15 cellular contexts compared by ENCODE assay signal in the genomic region with DNA sequence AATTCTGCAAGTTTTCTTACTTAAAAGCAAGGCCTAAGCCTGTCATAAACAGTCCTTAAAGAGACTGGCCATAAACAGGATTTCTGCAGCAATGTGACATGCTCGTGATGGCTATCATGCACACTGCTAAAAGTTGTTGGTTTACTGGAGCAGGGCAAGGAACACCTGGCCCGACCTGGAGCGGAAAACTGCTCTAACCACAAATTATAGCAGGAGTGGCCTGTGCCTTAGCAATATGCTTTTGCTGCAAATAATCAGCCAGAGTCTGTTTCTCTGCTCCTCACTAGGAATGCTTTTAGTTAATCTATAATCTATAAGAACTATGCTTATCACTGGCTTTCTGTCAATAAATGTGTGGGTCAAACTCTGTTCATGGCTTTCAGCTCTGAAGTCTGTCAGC.
DNase-seq lines count a peak whose midpoint lies in the region; ATAC-seq, FAIRE-seq and TF ChIP-seq lines count a peak whose summit lies in the region.
"Had no signal": no experiment of that assay in that cellular context is flagged by ENCODE, and none has a peak within 500 bp of the region (broad histone marks: within the 10 kb centered on the region; RNA-seq: fewer than 3 reads in every experiment).

No MANE protein-coding gene starts in this region.

- TF ChIP-seq CTCF in DND-41 (IDR thresholded peaks at IDR 0.05; ENCODE audit: borderline replicate concordance, extremely low read depth, low read length, poor library complexity, severe bottlenecking) (no peak), Loucy (conservative IDR thresholded peaks at IDR 0.05; ENCODE audit: low read length) (no peak), GM10266 (IDR thresholded peaks at IDR 0.05; ENCODE audit: control insufficient read depth, insufficient read depth, low read depth, missing control alignments) (no peak)

- H3K27me3 ChIP-seq in DND-41 (ENCODE audit: insufficient read depth, low read length, poor library complexity) (no peaks in the 10 kb centered on the region), Loucy (ENCODE audit: insufficient read depth, low read length, poor library complexity, severe bottlenecking) (no peaks in the 10 kb centered on the region), small intestine (ENCODE audit: control insufficient read depth in 2 of 2, insufficient read depth in 2 of 2, low read length in 2 of 2) (no peaks in the 10 kb centered on the region)

- H4K20me1 ChIP-seq in DND-41 (ENCODE audit: insufficient read depth, low read length) (no peaks in the 10 kb centered on the region), Loucy (ENCODE audit: insufficient read depth, low read length, poor library complexity, severe bottlenecking) (no peaks in the 10 kb centered on the region)

- no peak overlapping the region for H3K4me3 Mint-ChIP-seq in T-helper 2 cell treated with Interferon-gamma antibody and Interleukin-4, amounts not matched to agents 5 μg/mL and 100 μg/mL, for 36 hours
- H3K4me3 Mint-ChIP-seq: CD4-positive, CD25-positive, alpha-beta regulatory T cell had no signal

- H3K36me3 Mint-ChIP-seq in T-helper 2 cell treated with Interferon-gamma antibody and Interleukin-4, amounts not matched to agents 5 μg/mL and 100 μg/mL, for 36 hours (ENCODE audit: low read depth) = no peaks in the 10 kb centered on the region
- H3K36me3 Mint-ChIP-seq: CD4-positive, CD25-positive, alpha-beta regulatory T cell had no signal

- DNase-seq in DND-41 (peak; percentile 81), islet precursor cell (peak; percentile 52), small intestine (peak; percentile 85), GM10266 (ENCODE audit: extremely low spot score) (no peak)
- no peak for DNase-seq in T-helper 2 cell treated with Interferon-gamma antibody and Interleukin-4, amounts not matched to agents 5 μg/mL and 100 μg/mL, for 36 hours (ENCODE audit: low spot score)
- no peak for DNase-seq in stimulated activated CD4-positive, alpha-beta T cell treated with anti-CD3 and anti-CD28 coated beads, Interleukin-4, amount 100 ng/mL, for 24 hours
- DNase-seq: CD4-positive, CD25-positive, alpha-beta regulatory T cell; H7; MV-4-11; NCI-H1436 treated with DMSO at 0.1 percent for 48 hours; NCI-H446 treated with DMSO at 0.1 percent for 48 hours; NCI-H82; SHP77 treated with DMSO at 0.1 percent for 48 hours had no signal

- peaks cover 59% of the 10 kb centered on the region for H3K4me1 ChIP-seq in DND-41 (ENCODE audit: insufficient read depth, low read length)
- H3K4me1 ChIP-seq in Loucy (ENCODE audit: insufficient read depth, low read length, poor library complexity, severe bottlenecking) = peaks cover 43% of the 10 kb centered on the region
- H3K4me1 ChIP-seq in small intestine (ENCODE audit: control insufficient read depth in 2 of 2, insufficient read depth in 1 of 2, low read depth in 1 of 2, low read length in 1 of 2) = peaks cover 0 to 2% of the 10 kb centered on the region in 2 donors

- H3K9me3 ChIP-seq in DND-41 (ENCODE audit: insufficient read depth, low read length, severe bottlenecking) = no peaks in the 10 kb centered on the region
- no peaks in the 10 kb centered on the region for H3K9me3 ChIP-seq in Loucy (ENCODE audit: insufficient read depth, low read depth, low read length)
- peaks cover under 1% of the 10 kb centered on the region for H3K9me3 ChIP-seq in small intestine (ENCODE audit: control insufficient read depth, low read depth)

- H3K4me2 ChIP-seq in DND-41 (ENCODE audit: insufficient read depth, low read length) = peak overlapping the region; percentile 37
- H3K4me2 ChIP-seq in Loucy (ENCODE audit: low read depth, low read length, poor library complexity, severe bottlenecking) = peak overlapping the region; percentile 54

- H2AFZ ChIP-seq in DND-41 (ENCODE audit: low read depth, low read length) = peak overlapping the region; percentile 22; the same call in 1 of the 2 replicates
- no peak overlapping the region for H2AFZ ChIP-seq in Loucy (ENCODE audit: low read length)

- H3K79me2 ChIP-seq in DND-41 (ENCODE audit: insufficient read depth, low read length) (no peaks in the 10 kb centered on the region), Loucy (ENCODE audit: insufficient read depth, low read length) (no peaks in the 10 kb centered on the region)

- H3K4me3 ChIP-seq in DND-41 (ENCODE audit: low read depth in 1 of 2, low read length in 2 of 2) (peak overlapping the region in 1 of 2 experiments; percentile 2; a peak in 1 of 4 replicates), Loucy (ENCODE audit: low read length, poor library complexity, severe bottlenecking) (peak overlapping the region; percentile 34), small intestine (ENCODE audit: low read depth in 1 of 2, low read length in 2 of 2) (no peak overlapping the region)

- no peaks in the 10 kb centered on the region for H3K4me1 Mint-ChIP-seq in T-helper 2 cell treated with Interferon-gamma antibody and Interleukin-4, amounts not matched to agents 5 μg/mL and 100 μg/mL, for 36 hours (ENCODE audit: low read depth)
- H3K4me1 Mint-ChIP-seq: CD4-positive, CD25-positive, alpha-beta regulatory T cell had no signal

- peak; percentile 86 for ATAC-seq in DND-41 (ENCODE audit: insufficient read depth, low read depth)
- ATAC-seq: Panc1 had no signal

- 18 to 55% (median 20%) methylated on average over 3 of the region's 3 CpGs for WGBS in small intestine, 3 donors

- H3K27ac Mint-ChIP-seq in T-helper 2 cell treated with Interferon-gamma antibody and Interleukin-4, amounts not matched to agents 5 μg/mL and 100 μg/mL, for 36 hours = no peak overlapping the region
- H3K27ac Mint-ChIP-seq: CD4-positive, CD25-positive, alpha-beta regulatory T cell had no signal

- H3K27ac ChIP-seq in DND-41 (ENCODE audit: low read length) (peak overlapping the region; percentile 81), small intestine (ENCODE audit: low read depth in 1 of 2, low read length in 1 of 2) (no peak overlapping the region)

- H3K9me2 ChIP-seq in Loucy (replicated peaks; ENCODE audit: low read depth, low read length) = no peaks in the 10 kb centered on the region

- H3K9me3 Mint-ChIP-seq in T-helper 2 cell treated with Interferon-gamma antibody and Interleukin-4, amounts not matched to agents 5 μg/mL and 100 μg/mL, for 36 hours = no peaks in the 10 kb centered on the region

- H3K27me3 Mint-ChIP-seq in T-helper 2 cell treated with Interferon-gamma antibody and Interleukin-4, amounts not matched to agents 5 μg/mL and 100 μg/mL, for 36 hours (ENCODE audit: low read depth) = peaks cover 19% of the 10 kb centered on the region
- H3K27me3 Mint-ChIP-seq: CD4-positive, CD25-positive, alpha-beta regulatory T cell had no signal

- H3K9ac ChIP-seq in DND-41 (ENCODE audit: low read depth, low read length) = peak overlapping the region; percentile 46
- peak overlapping the region; percentile 30 for H3K9ac ChIP-seq in Loucy (ENCODE audit: low read depth, low read length, poor library complexity, severe bottlenecking)

- FAIRE-seq in small intestine (lab: Jason Lieb, UNC) = no peak

- H3K36me3 ChIP-seq in DND-41 (ENCODE audit: insufficient read depth, low read length) (no peaks in the 10 kb centered on the region), Loucy (ENCODE audit: insufficient read depth, low read length) (no peaks in the 10 kb centered on the region), small intestine (ENCODE audit: control insufficient read depth in 2 of 2, insufficient read depth in 2 of 2, low read length in 2 of 2) (no peaks in the 10 kb centered on the region)

- H3F3A ChIP-seq in Loucy (ENCODE audit: low read depth) = no peaks in the 10 kb centered on the region

Comparison
In these comparisons a context has a peak if more than half of its experiments do, and no peak if none do; other contexts are left out.
1. DNase-seq: peak in DND-41 (single experiment), islet precursor cell (single experiment) and small intestine (single experiment); none in T-helper 2 cell treated with Interferon-gamma antibody and Interleukin-4, amounts not matched to agents 5 μg/mL and 100 μg/mL, for 36 hours (single experiment), GM10266 (single experiment) and stimulated activated CD4-positive, alpha-beta T cell treated with anti-CD3 and anti-CD28 coated beads, Interleukin-4, amount 100 ng/mL, for 24 hours (single experiment).